In the genomic region with DNA sequence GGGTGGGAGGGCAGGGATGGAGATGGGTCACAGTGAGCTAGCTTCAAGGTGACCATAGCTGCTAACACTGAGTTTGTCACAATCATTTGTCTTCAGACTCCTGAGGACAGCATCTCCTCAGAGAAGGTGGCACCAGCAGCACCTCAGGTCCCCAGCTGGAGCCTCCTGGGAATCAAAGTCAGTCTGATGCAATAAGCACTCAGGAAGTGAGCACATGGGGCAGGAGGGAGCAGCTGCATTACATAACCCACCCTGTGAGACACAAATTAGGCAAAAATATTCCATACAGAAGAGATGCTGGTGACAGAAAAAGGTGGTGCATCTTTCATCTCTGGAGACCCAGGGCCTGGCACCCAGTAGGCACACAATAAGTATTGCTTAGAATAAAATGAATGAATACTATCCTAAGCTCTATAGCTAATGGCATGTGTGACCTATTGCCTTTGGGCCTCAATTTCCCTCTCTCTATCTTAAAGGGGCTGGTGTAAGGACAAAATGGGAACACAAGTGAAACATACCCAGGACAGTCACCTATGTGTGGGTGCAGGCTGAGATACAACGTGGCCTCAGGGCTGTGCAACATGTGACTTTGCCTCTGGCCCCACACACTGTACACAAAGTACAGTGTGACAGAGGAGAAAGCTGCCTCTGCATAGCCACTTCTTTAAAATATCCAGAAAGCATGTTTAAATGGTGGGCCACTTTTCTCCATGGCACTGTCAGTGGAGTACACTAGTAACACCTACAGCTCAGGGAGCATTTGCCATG, we compare ENCODE assay signal across 1 cellular context.
TF ChIP-seq lines count a peak whose summit lies in the region.

No MANE protein-coding gene starts in this region.

TF ChIP-seq in K562, 482 proteins besides CTCF, POLR2A, EP300 and RAD21 (continued from another document):
- TF ChIP-seq, protein P1, sequence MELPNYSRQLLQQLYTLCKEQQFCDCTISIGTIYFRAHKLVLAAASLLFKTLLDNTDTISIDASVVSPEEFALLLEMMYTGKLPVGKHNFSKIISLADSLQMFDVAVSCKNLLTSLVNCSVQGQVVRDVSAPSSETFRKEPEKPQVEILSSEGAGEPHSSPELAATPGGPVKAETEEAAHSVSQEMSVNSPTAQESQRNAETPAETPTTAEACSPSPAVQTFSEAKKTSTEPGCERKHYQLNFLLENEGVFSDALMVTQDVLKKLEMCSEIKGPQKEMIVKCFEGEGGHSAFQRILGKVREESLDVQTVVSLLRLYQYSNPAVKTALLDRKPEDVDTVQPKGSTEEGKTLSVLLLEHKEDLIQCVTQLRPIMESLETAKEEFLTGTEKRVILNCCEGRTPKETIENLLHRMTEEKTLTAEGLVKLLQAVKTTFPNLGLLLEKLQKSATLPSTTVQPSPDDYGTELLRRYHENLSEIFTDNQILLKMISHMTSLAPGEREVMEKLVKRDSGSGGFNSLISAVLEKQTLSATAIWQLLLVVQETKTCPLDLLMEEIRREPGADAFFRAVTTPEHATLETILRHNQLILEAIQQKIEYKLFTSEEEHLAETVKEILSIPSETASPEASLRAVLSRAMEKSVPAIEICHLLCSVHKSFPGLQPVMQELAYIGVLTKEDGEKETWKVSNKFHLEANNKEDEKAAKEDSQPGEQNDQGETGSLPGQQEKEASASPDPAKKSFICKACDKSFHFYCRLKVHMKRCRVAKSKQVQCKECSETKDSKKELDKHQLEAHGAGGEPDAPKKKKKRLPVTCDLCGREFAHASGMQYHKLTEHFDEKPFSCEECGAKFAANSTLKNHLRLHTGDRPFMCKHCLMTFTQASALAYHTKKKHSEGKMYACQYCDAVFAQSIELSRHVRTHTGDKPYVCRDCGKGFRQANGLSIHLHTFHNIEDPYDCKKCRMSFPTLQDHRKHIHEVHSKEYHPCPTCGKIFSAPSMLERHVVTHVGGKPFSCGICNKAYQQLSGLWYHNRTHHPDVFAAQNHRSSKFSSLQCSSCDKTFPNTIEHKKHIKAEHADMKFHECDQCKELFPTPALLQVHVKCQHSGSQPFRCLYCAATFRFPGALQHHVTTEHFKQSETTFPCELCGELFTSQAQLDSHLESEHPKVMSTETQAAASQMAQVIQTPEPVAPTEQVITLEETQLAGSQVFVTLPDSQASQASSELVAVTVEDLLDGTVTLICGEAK (IDR thresholded peaks at IDR 0.05), result no peak
- TF ChIP-seq, protein P1 (CRISPR knock-in tag; IDR thresholded peaks at IDR 0.05), result no peak
- TF ChIP-seq, protein P2, sequence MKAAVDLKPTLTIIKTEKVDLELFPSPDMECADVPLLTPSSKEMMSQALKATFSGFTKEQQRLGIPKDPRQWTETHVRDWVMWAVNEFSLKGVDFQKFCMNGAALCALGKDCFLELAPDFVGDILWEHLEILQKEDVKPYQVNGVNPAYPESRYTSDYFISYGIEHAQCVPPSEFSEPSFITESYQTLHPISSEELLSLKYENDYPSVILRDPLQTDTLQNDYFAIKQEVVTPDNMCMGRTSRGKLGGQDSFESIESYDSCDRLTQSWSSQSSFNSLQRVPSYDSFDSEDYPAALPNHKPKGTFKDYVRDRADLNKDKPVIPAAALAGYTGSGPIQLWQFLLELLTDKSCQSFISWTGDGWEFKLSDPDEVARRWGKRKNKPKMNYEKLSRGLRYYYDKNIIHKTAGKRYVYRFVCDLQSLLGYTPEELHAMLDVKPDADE (conservative IDR thresholded peaks at IDR 0.05; ENCODE audit: control insufficient read depth, low read depth, low read length), result no peak
- TF ChIP-seq ZNF75A (CRISPR knock-in tag; IDR thresholded peaks at IDR 0.05) (no peak), DIDO1 (tag; IDR thresholded peaks at IDR 0.05; ENCODE audit: low read depth) (no peak), ZNF584 (CRISPR knock-in tag; IDR thresholded peaks at IDR 0.05; ENCODE audit: low read depth) (no peak), BRD4 (IDR thresholded peaks at IDR 0.05) (no peak), IFI16 (CRISPR knock-in tag; IDR thresholded peaks at IDR 0.05) (no peak), ZFX (CRISPR knock-in tag; IDR thresholded peaks at IDR 0.05) (no peak), SMARCB1 (IDR thresholded peaks at IDR 0.05; ENCODE audit: insufficient read length, low read depth) (no peak), ZNF134 (CRISPR knock-in tag; conservative IDR thresholded peaks at IDR 0.05) (no peak), GABPA (tag; conservative IDR thresholded peaks at IDR 0.05; ENCODE audit: low read depth) (no peak), PML (IDR thresholded peaks at IDR 0.05; ENCODE audit: low read length) (no peak), THRB (CRISPR knock-in tag; conservative IDR thresholded peaks at IDR 0.05) (no peak), ASH1L (IDR thresholded peaks at IDR 0.05; ENCODE audit: borderline replicate concordance, low read depth, partially characterized antibody) (no peak), TSHZ1 (CRISPR knock-in tag; IDR thresholded peaks at IDR 0.05) (no peak), GTF2F1 (IDR thresholded peaks at IDR 0.05; ENCODE audit: low read depth, low read length) (no peak), ETV1 (tag; conservative IDR thresholded peaks at IDR 0.05; ENCODE audit: low read depth) (peak; percentile 43; the same call in 1 of the 2 replicates), RCOR1 (IDR thresholded peaks at IDR 0.05; ENCODE audit: borderline replicate concordance in 1 of 2, low read depth in 2 of 2, low read length in 2 of 2) (no peak), LCOR (CRISPR knock-in tag; IDR thresholded peaks at IDR 0.05) (no peak), SMARCA5 (IDR thresholded peaks at IDR 0.05) (no peak), CHD2 (IDR thresholded peaks at IDR 0.05; ENCODE audit: low read depth, low read length) (no peak), JUND (IDR thresholded peaks at IDR 0.05; ENCODE audit: borderline replicate concordance, low read depth, low read length) (peak; percentile 37; the same call in 1 of the 2 replicates), JUND (tag; IDR thresholded peaks at IDR 0.05; ENCODE audit: borderline replicate concordance, low read depth, low read length) (no peak)
- TF ChIP-seq, protein P3, sequence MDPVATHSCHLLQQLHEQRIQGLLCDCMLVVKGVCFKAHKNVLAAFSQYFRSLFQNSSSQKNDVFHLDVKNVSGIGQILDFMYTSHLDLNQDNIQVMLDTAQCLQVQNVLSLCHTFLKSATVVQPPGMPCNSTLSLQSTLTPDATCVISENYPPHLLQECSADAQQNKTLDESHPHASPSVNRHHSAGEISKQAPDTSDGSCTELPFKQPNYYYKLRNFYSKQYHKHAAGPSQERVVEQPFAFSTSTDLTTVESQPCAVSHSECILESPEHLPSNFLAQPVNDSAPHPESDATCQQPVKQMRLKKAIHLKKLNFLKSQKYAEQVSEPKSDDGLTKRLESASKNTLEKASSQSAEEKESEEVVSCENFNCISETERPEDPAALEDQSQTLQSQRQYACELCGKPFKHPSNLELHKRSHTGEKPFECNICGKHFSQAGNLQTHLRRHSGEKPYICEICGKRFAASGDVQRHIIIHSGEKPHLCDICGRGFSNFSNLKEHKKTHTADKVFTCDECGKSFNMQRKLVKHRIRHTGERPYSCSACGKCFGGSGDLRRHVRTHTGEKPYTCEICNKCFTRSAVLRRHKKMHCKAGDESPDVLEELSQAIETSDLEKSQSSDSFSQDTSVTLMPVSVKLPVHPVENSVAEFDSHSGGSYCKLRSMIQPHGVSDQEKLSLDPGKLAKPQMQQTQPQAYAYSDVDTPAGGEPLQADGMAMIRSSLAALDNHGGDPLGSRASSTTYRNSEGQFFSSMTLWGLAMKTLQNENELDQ (CRISPR knock-in tag; IDR thresholded peaks at IDR 0.05; ENCODE audit: borderline replicate concordance), result no peak
- TF ChIP-seq, protein P4, sequence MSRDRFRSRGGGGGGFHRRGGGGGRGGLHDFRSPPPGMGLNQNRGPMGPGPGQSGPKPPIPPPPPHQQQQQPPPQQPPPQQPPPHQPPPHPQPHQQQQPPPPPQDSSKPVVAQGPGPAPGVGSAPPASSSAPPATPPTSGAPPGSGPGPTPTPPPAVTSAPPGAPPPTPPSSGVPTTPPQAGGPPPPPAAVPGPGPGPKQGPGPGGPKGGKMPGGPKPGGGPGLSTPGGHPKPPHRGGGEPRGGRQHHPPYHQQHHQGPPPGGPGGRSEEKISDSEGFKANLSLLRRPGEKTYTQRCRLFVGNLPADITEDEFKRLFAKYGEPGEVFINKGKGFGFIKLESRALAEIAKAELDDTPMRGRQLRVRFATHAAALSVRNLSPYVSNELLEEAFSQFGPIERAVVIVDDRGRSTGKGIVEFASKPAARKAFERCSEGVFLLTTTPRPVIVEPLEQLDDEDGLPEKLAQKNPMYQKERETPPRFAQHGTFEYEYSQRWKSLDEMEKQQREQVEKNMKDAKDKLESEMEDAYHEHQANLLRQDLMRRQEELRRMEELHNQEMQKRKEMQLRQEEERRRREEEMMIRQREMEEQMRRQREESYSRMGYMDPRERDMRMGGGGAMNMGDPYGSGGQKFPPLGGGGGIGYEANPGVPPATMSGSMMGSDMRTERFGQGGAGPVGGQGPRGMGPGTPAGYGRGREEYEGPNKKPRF (IDR thresholded peaks at IDR 0.05; ENCODE audit: low read depth, low read length), result no peak
